In genomic region chr17:27396941-27397340, GRCh38 we compare ENCODE assay signal across 19 cellular contexts. TPM values are rescaled to one million over a fixed set of nuclear protein-coding genes. Genes with fewer than 3 reads are reported as not detected.
A peak's percentile ranks its signal among the peaks of the same experiment; 100 is the strongest.
DNase-seq lines count a peak whose midpoint lies in the region; ATAC-seq and TF ChIP-seq lines count a peak whose summit lies in the region.
"Had no signal": no experiment of that assay in that cellular context is flagged by ENCODE, and none has a peak within 500 bp of the region (broad histone marks: within the 10 kb centered on the region; RNA-seq: fewer than 3 reads in every experiment).

No MANE protein-coding gene starts in this region.

- no peak overlapping the region for H3K4me3 ChIP-seq in lower lobe of right lung
- H3K4me3 ChIP-seq: uterus had no signal

- DNase-seq in AG09319 (ENCODE audit: extremely low read depth, low read depth): peak; percentile 52
- peak; percentile 25 to 38 for DNase-seq in Kasumi-1 (lab: John Stamatoyannopoulos, UW)
- DNase-seq in epidermal melanocyte (ENCODE audit: insufficient read length, low spot score): peak; percentile 83
- no peak for DNase-seq in lower lobe of right lung
- no peak for DNase-seq in activated CD8-positive, alpha-beta T cell treated with anti-CD3 and anti-CD28 coated beads for 36 hours
- DNase-seq in anterior cingulate cortex (lab: John Stamatoyannopoulos, UW): no peak
- no peak for DNase-seq in DMS153 treated with DMSO at 0.1 percent for 48 hours (lab: John Stamatoyannopoulos, UW; ENCODE audit: unreplicated experiment)
- DNase-seq: activated CD4-positive, alpha-beta T cell treated with anti-CD3 and anti-CD28 coated beads, Interleukin-2, amount 50 U/mL, for 1 hour; activated T-cell treated with anti-CD3 and anti-CD28 coated beads, Interleukin-2, amount 50 U/mL, for 48 hours; AML-193; amygdala; DMS79; kidney glomerular epithelial cell; NCI-H187; stimulated activated CD4-positive, alpha-beta T cell treated with anti-CD3 and anti-CD28 coated beads, Interleukin-12 subunit alpha, Interleukin-12 subunit beta, amount 100 ng/mL, for 4 hours; uterus had no signal

- H3K27me3 Mint-ChIP-seq in activated CD8-positive, alpha-beta T cell treated with anti-CD3 and anti-CD28 coated beads for 36 hours: peaks cover 30% of the 10 kb centered on the region

- intact Hi-C loops in lower lobe of right lung (cut with DNase I): no loop called here
- intact Hi-C loops in activated CD8-positive, alpha-beta T cell treated with anti-CD3 and anti-CD28 coated beads for 36 hours (cut with micrococcal nuclease): no loop called here

- H3K9me3 ChIP-seq in lower lobe of right lung: no peaks in the 10 kb centered on the region
- H3K9me3 ChIP-seq: uterus had no signal

- peaks cover 14% of the 10 kb centered on the region for H3K4me1 ChIP-seq in lower lobe of right lung
- H3K4me1 ChIP-seq: uterus had no signal

- no peaks in the 10 kb centered on the region for H3K36me3 ChIP-seq in lower lobe of right lung
- H3K36me3 ChIP-seq: uterus had no signal

- TF ChIP-seq CTCF in AG09319 (IDR thresholded peaks at IDR 0.05; ENCODE audit: low read depth, low read length): no peak
- no peak for TF ChIP-seq CTCF in lower lobe of right lung (IDR thresholded peaks at IDR 0.05)
- TF ChIP-seq CTCF in activated CD8-positive, alpha-beta T cell treated with anti-CD3 and anti-CD28 coated beads for 36 hours (IDR thresholded peaks at IDR 0.05): no peak

- no peak overlapping the region for H3K4me3 Mint-ChIP-seq in activated CD8-positive, alpha-beta T cell treated with anti-CD3 and anti-CD28 coated beads for 36 hours
- H3K4me3 Mint-ChIP-seq: stimulated activated naive CD8-positive, alpha-beta T cell treated with anti-CD3 and anti-CD28 coated beads, Interleukin-15, Interleukin-2, amounts not matched to agents 100 ng/mL and 50 ng/mL, for 24 hours had no signal

- ATAC-seq in lower lobe of right lung (peak; percentile 55 to 74), HG02884 (IDR thresholded peaks at IDR 0.05; ENCODE audit: unreplicated experiment) (no peak)
- ATAC-seq in activated CD8-positive, alpha-beta T cell treated with anti-CD3 and anti-CD28 coated beads for 36 hours: no peak

- no peak overlapping the region for H3K27ac Mint-ChIP-seq in activated CD8-positive, alpha-beta T cell treated with anti-CD3 and anti-CD28 coated beads for 36 hours
- H3K27ac Mint-ChIP-seq: stimulated activated naive CD8-positive, alpha-beta T cell treated with anti-CD3 and anti-CD28 coated beads, Interleukin-15, Interleukin-2, amounts not matched to agents 100 ng/mL and 50 ng/mL, for 24 hours had no signal

- H3K27ac ChIP-seq in lower lobe of right lung: no peak overlapping the region
- H3K27ac ChIP-seq: epithelial cell of prostate, uterus had no signal

- CTCF ChIA-PET in activated CD8-positive, alpha-beta T cell treated with anti-CD3 and anti-CD28 coated beads for 36 hours (lab: Charles Lee): interaction anchor here (1.0 to 1.3 kb wide), 2 partner anchors 15 to 206 kb away, joined by 3 to 5 read pairs; no protein-coding TSS in a partner anchor

- H3K9me3 Mint-ChIP-seq in activated CD8-positive, alpha-beta T cell treated with anti-CD3 and anti-CD28 coated beads for 36 hours: no peaks in the 10 kb centered on the region
- H3K9me3 Mint-ChIP-seq: stimulated activated naive CD8-positive, alpha-beta T cell treated with anti-CD3 and anti-CD28 coated beads, Interleukin-15, Interleukin-2, amounts not matched to agents 100 ng/mL and 50 ng/mL, for 24 hours had no signal

- no peaks in the 10 kb centered on the region for H3K4me1 Mint-ChIP-seq in activated CD8-positive, alpha-beta T cell treated with anti-CD3 and anti-CD28 coated beads for 36 hours (ENCODE audit: low read depth)

- POLR2A ChIA-PET in activated CD8-positive, alpha-beta T cell treated with anti-CD3 and anti-CD28 coated beads for 36 hours (lab: Charles Lee): no interaction called here

- no peaks in the 10 kb centered on the region for H3K27me3 ChIP-seq in lower lobe of right lung (ENCODE audit: low read depth)
- H3K27me3 ChIP-seq: uterus had no signal

- no peaks in the 10 kb centered on the region for H3K36me3 Mint-ChIP-seq in activated CD8-positive, alpha-beta T cell treated with anti-CD3 and anti-CD28 coated beads for 36 hours (ENCODE audit: low read depth)

RNA-seq across cellular contexts. Expression of gene KSR1, which starts 59.3 kb away (rescaled TPM):
- 59.6 TPM for total RNA-seq in lower lobe of right lung
- 10 to 100 TPM; 53.9 to 58.2 TPM for total RNA-seq in activated CD8-positive, alpha-beta T cell treated with anti-CD3 and anti-CD28 coated beads for 36 hours

Comparison
In these comparisons a context has a peak if more than half of its experiments do, and no peak if none do; other contexts are left out.
1. DNase-seq: peak in AG09319 (single experiment), Kasumi-1 (2 of 2) and epidermal melanocyte (single experiment); none in lower lobe of right lung (single experiment), activated CD8-positive, alpha-beta T cell treated with anti-CD3 and anti-CD28 coated beads for 36 hours (single experiment), anterior cingulate cortex (0 of 58) and DMS153 treated with DMSO at 0.1 percent for 48 hours (single experiment).
2. ATAC-seq: peak in lower lobe of right lung (2 of 2); none in activated CD8-positive, alpha-beta T cell treated with anti-CD3 and anti-CD28 coated beads for 36 hours (single experiment) and HG02884 (single experiment).